ENCODE assay signal across 1 cellular context in the genomic region with DNA sequence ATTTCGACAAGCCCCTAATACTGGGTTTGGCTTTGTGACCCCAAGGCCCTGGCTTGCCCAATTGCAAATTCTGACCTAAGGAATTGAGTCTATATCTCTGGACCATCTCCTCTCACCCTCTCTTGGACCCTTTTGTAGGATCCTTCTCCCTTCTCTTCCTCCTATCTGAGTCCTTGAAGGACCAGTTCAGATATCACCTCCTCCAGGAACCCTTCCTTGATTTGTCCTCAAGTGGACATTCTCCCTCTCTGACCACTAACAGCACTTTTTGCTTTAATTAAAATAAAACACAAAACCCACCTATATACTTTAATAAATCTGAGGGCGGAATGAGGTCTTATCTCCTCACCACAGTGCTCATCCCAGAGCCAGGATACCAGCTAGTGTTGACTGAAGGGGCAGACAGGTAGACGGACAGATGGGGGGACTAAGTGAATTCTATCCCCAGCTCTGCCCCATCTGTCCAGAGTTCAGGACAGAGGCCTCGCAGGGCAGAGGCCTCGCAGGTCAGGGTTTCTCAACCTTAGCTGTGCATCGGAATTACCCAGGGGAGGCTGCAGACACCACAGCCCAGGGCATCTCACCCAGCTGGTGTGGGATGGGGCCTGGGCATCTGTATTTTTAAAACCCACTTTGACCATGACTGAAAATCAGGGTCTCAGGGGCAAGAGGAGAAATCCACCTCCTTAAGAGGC.
A peak's percentile ranks its signal among the peaks of the same experiment; 100 is the strongest.
TF ChIP-seq lines count a peak whose summit lies in the region.

No MANE protein-coding gene starts in this region.

TF ChIP-seq in HepG2, 621 proteins besides CTCF, POLR2A, EP300 and RAD21 (continued from another document and continues in another):
- TF ChIP-seq ZNF276 (CRISPR knock-in tag; IDR thresholded peaks at IDR 0.05; ENCODE audit: low read depth), result no peak
- no peak; the same call in 1 of the 2 replicates for TF ChIP-seq HBP1 (CRISPR knock-in tag; IDR thresholded peaks at IDR 0.05; ENCODE audit: low read depth)
- TF ChIP-seq SOX6 (IDR thresholded peaks at IDR 0.05), result no peak
- no peak for TF ChIP-seq SOX6 (CRISPR knock-in tag; IDR thresholded peaks at IDR 0.05)
- TF ChIP-seq ZNF577 (CRISPR knock-in tag; IDR thresholded peaks at IDR 0.05; ENCODE audit: borderline replicate concordance, low read depth), result no peak
- peak; percentile 35; the same call in 1 of the 2 replicates for TF ChIP-seq IRF2 (CRISPR knock-in tag; IDR thresholded peaks at IDR 0.05)
- TF ChIP-seq SP1 (IDR thresholded peaks at IDR 0.05), result no peak
- TF ChIP-seq SP1 (CRISPR knock-in tag; IDR thresholded peaks at IDR 0.05), result no peak
- TF ChIP-seq NFAT5 (CRISPR knock-in tag; IDR thresholded peaks at IDR 0.05), result no peak
- TF ChIP-seq ZNF17 (CRISPR knock-in tag; IDR thresholded peaks at IDR 0.05), result no peak
- 0 out of 2 replicates have a peak, but pooled peaks have one; percentile 31 for TF ChIP-seq ZNF691 (CRISPR knock-in tag; IDR thresholded peaks at IDR 0.05; ENCODE audit: borderline replicate concordance, low read depth)
- TF ChIP-seq, protein P1, sequence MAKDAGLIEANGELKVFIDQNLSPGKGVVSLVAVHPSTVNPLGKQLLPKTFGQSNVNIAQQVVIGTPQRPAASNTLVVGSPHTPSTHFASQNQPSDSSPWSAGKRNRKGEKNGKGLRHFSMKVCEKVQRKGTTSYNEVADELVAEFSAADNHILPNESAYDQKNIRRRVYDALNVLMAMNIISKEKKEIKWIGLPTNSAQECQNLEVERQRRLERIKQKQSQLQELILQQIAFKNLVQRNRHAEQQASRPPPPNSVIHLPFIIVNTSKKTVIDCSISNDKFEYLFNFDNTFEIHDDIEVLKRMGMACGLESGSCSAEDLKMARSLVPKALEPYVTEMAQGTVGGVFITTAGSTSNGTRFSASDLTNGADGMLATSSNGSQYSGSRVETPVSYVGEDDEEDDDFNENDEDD (CRISPR knock-in tag; IDR thresholded peaks at IDR 0.05; ENCODE audit: borderline replicate concordance), result no peak
- TF ChIP-seq ELF3 (CRISPR knock-in tag; IDR thresholded peaks at IDR 0.05), result no peak
- TF ChIP-seq ZNF274 (CRISPR knock-in tag; IDR thresholded peaks at IDR 0.05), result no peak
- TF ChIP-seq, protein P2, sequence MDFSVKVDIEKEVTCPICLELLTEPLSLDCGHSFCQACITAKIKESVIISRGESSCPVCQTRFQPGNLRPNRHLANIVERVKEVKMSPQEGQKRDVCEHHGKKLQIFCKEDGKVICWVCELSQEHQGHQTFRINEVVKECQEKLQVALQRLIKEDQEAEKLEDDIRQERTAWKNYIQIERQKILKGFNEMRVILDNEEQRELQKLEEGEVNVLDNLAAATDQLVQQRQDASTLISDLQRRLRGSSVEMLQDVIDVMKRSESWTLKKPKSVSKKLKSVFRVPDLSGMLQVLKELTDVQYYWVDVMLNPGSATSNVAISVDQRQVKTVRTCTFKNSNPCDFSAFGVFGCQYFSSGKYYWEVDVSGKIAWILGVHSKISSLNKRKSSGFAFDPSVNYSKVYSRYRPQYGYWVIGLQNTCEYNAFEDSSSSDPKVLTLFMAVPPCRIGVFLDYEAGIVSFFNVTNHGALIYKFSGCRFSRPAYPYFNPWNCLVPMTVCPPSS (IDR thresholded peaks at IDR 0.05), result no peak
- no peak for TF ChIP-seq SNAPC4 (CRISPR knock-in tag; IDR thresholded peaks at IDR 0.05)
- no peak for TF ChIP-seq FIP1L1 (IDR thresholded peaks at IDR 0.05; ENCODE audit: borderline replicate concordance, insufficient read depth, low read depth, low read length)
- no peak for TF ChIP-seq ZNF160 (CRISPR knock-in tag; IDR thresholded peaks at IDR 0.05)
- TF ChIP-seq ZNF30 (CRISPR knock-in tag; IDR thresholded peaks at IDR 0.05), result no peak
- TF ChIP-seq ZBTB4 (CRISPR knock-in tag; IDR thresholded peaks at IDR 0.05; ENCODE audit: borderline replicate concordance), result no peak
- TF ChIP-seq JUNB (CRISPR knock-in tag; IDR thresholded peaks at IDR 0.05; ENCODE audit: borderline replicate concordance), result no peak
- TF ChIP-seq ZNF343 (CRISPR knock-in tag; IDR thresholded peaks at IDR 0.05), result no peak
- TF ChIP-seq SETDB1 (CRISPR knock-in tag; IDR thresholded peaks at IDR 0.05; ENCODE audit: borderline replicate concordance), result no peak
- no peak for TF ChIP-seq ZNF382 (CRISPR knock-in tag; IDR thresholded peaks at IDR 0.05; ENCODE audit: borderline replicate concordance)
- TF ChIP-seq, protein P3, sequence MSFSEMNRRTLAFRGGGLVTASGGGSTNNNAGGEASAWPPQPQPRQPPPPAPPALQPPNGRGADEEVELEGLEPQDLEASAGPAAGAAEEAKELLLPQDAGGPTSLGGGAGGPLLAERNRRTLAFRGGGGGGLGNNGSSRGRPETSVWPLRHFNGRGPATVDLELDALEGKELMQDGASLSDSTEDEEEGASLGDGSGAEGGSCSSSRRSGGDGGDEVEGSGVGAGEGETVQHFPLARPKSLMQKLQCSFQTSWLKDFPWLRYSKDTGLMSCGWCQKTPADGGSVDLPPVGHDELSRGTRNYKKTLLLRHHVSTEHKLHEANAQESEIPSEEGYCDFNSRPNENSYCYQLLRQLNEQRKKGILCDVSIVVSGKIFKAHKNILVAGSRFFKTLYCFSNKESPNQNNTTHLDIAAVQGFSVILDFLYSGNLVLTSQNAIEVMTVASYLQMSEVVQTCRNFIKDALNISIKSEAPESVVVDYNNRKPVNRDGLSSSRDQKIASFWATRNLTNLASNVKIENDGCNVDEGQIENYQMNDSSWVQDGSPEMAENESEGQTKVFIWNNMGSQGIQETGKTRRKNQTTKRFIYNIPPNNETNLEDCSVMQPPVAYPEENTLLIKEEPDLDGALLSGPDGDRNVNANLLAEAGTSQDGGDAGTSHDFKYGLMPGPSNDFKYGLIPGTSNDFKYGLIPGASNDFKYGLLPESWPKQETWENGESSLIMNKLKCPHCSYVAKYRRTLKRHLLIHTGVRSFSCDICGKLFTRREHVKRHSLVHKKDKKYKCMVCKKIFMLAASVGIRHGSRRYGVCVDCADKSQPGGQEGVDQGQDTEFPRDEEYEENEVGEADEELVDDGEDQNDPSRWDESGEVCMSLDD (CRISPR knock-in tag; IDR thresholded peaks at IDR 0.05; ENCODE audit: borderline replicate concordance), result no peak
- TF ChIP-seq ZNF296 (CRISPR knock-in tag; conservative IDR thresholded peaks at IDR 0.05), result no peak
- no peak for TF ChIP-seq ASH2L (IDR thresholded peaks at IDR 0.05; ENCODE audit: insufficient read length, low read depth, low read length)
